25 cellular contexts compared by ENCODE assay signal in genomic region chr10:74083304-74083703, GRCh38.
DNase-seq lines count a peak whose midpoint lies in the region; ATAC-seq lines count a peak whose summit lies in the region.
"Had no signal": no experiment of that assay in that cellular context is flagged by ENCODE, and none has a peak within 500 bp of the region (broad histone marks: within the 10 kb centered on the region; RNA-seq: fewer than 3 reads in every experiment).

No MANE protein-coding gene starts in this region.

- H3K27ac ChIP-seq in GM23248 (no peak overlapping the region), mesenchymal stem cell (ENCODE audit: low read length, poor library complexity, severe bottlenecking) (no peak overlapping the region)
- no peak overlapping the region for H3K27ac ChIP-seq in CD8-positive, alpha-beta memory T cell (ENCODE audit: low read depth, low read length)
- H3K27ac ChIP-seq: 22Rv1, BLaER1, KMS-11 had no signal

- no peak overlapping the region for H3K4ac ChIP-seq in mesenchymal stem cell (ENCODE audit: low read depth in 1 of 2, low read length in 2 of 2)

- no peak overlapping the region for H2BK12ac ChIP-seq in mesenchymal stem cell (ENCODE audit: low read length in 2 of 2)

- peaks cover 19% of the 10 kb centered on the region for H3K36me3 Mint-ChIP-seq in activated CD4-positive, alpha-beta T cell treated with anti-CD3 and anti-CD28 coated beads, Interleukin-2, amount 10 ng/mL, durations not matched to agents 24 days and 14 days (ENCODE audit: low read depth)
- H3K36me3 Mint-ChIP-seq in activated CD4-positive, alpha-beta T cell treated with anti-CD3 and anti-CD28 coated beads, Interleukin-2, amount 10 ng/mL, durations not matched to agents 7 days and 5 days (ENCODE audit: low read depth) = peaks cover 25% of the 10 kb centered on the region
- H3K36me3 Mint-ChIP-seq in CD8-positive, alpha-beta memory T cell = peaks cover 0 to 34% (median 9%) of the 10 kb centered on the region in 3 donors

- no peak overlapping the region for H2BK120ac ChIP-seq in mesenchymal stem cell (ENCODE audit: low read depth, low read length)

- DNase-seq in activated CD4-positive, alpha-beta T cell treated with anti-CD3 and anti-CD28 coated beads, Interleukin-2, amount 10 ng/mL, durations not matched to agents 24 days and 14 days = peak; percentile 41
- no peak for DNase-seq in activated CD4-positive, alpha-beta T cell treated with anti-CD3 and anti-CD28 coated beads, Interleukin-2, amount 10 ng/mL, durations not matched to agents 7 days and 5 days
- DNase-seq in GM23248 (peak; percentile 30), amniotic epithelial cell (ENCODE audit: low read depth) (peak; percentile 62), mesenchymal stem cell (no peak), cerebellar nuclear complex (lab: John Stamatoyannopoulos, UW) (no peak)
- DNase-seq in CD8-positive, alpha-beta memory T cell = no peak
- DNase-seq: ACHN; Caco-2; CD4-positive, alpha-beta T cell; DND-41; MV-4-11; NCI-H1105 treated with DMSO at 0.1 percent for 48 hours; NCI-H2029 treated with DMSO at 0.1 percent for 48 hours; NCI-H2171; NCI-H526; OCI-M1; SHP77 had no signal

- no peaks in the 10 kb centered on the region for H3K27me3 Mint-ChIP-seq in activated CD4-positive, alpha-beta T cell treated with anti-CD3 and anti-CD28 coated beads, Interleukin-2, amount 10 ng/mL, durations not matched to agents 24 days and 14 days
- no peaks in the 10 kb centered on the region for H3K27me3 Mint-ChIP-seq in activated CD4-positive, alpha-beta T cell treated with anti-CD3 and anti-CD28 coated beads, Interleukin-2, amount 10 ng/mL, durations not matched to agents 7 days and 5 days
- no peaks in the 10 kb centered on the region for H3K27me3 Mint-ChIP-seq in CD8-positive, alpha-beta memory T cell
- H3K27me3 Mint-ChIP-seq: CD4-positive, alpha-beta T cell had no signal

- H3K23ac ChIP-seq in mesenchymal stem cell (ENCODE audit: low read length in 2 of 2) = no peak overlapping the region

- H4K91ac ChIP-seq in mesenchymal stem cell (ENCODE audit: low read length) = no peak overlapping the region

- peaks cover 93% of the 10 kb centered on the region for H3K79me2 ChIP-seq in GM23248 (ENCODE audit: insufficient read depth)

- no peak overlapping the region for H2AK5ac ChIP-seq in mesenchymal stem cell (ENCODE audit: low read length, severe bottlenecking)

- H2AFZ ChIP-seq in GM23248 (no peak overlapping the region), mesenchymal stem cell (ENCODE audit: low read depth, low read length) (no peak overlapping the region)
- H2AFZ ChIP-seq: GM23338 had no signal

- no peaks in the 10 kb centered on the region for H3K9me3 Mint-ChIP-seq in activated CD4-positive, alpha-beta T cell treated with anti-CD3 and anti-CD28 coated beads, Interleukin-2, amount 10 ng/mL, durations not matched to agents 24 days and 14 days
- H3K9me3 Mint-ChIP-seq in activated CD4-positive, alpha-beta T cell treated with anti-CD3 and anti-CD28 coated beads, Interleukin-2, amount 10 ng/mL, durations not matched to agents 7 days and 5 days = no peaks in the 10 kb centered on the region
- H3K9me3 Mint-ChIP-seq in CD8-positive, alpha-beta memory T cell = no peaks in the 10 kb centered on the region
- H3K9me3 Mint-ChIP-seq: CD4-positive, alpha-beta T cell; GM23338 had no signal

- intact Hi-C loops in activated CD4-positive, alpha-beta T cell treated with anti-CD3 and anti-CD28 coated beads, Interleukin-2, amount 10 ng/mL, durations not matched to agents 24 days and 14 days (cut with micrococcal nuclease) = no loop called here

- in situ Hi-C loops in GM23248 (cut with MboI) = loop anchor here (25.0 kb wide), 1 partner anchor 196 kb away; no protein-coding TSS in a partner anchor

- peaks cover 5% of the 10 kb centered on the region for H3K79me1 ChIP-seq in mesenchymal stem cell (replicated peaks; ENCODE audit: low read length, poor library complexity, severe bottlenecking)

- peaks cover 8% of the 10 kb centered on the region; the same call in 1 of the 2 replicates for H4K20me1 ChIP-seq in GM23248 (ENCODE audit: insufficient read depth)

- 55 to 65% methylated on average over 2 of the region's 2 CpGs for WGBS in GM23248 (ENCODE audit: low coverage in 1 of 2, low lambda C conversion rate in 2 of 2, missing lambda C conversion rate in 2 of 2), 2 experiments
- WGBS in mesenchymal stem cell = 98% methylated on average over 2 of the region's 2 CpGs

- no peak overlapping the region for H2BK5ac ChIP-seq in mesenchymal stem cell (ENCODE audit: low read depth, low read length, poor library complexity, severe bottlenecking)

- H3K4me1 ChIP-seq in GM23248 (ENCODE audit: insufficient read depth) (peaks cover 37% of the 10 kb centered on the region), mesenchymal stem cell (ENCODE audit: control insufficient read depth, insufficient read depth, low read depth, low read length) (no peaks in the 10 kb centered on the region)
- peaks cover 9% of the 10 kb centered on the region for H3K4me1 ChIP-seq in CD8-positive, alpha-beta memory T cell (ENCODE audit: insufficient read depth, low read length)

- peaks cover 47% of the 10 kb centered on the region for H3K36me3 ChIP-seq in GM23248 (ENCODE audit: low read depth)
- peaks cover 16 to 44% of the 10 kb centered on the region in 2 experiments for H3K36me3 ChIP-seq in mesenchymal stem cell (ENCODE audit: control insufficient read depth in 1 of 2, insufficient read depth in 2 of 2, low read depth in 1 of 2, low read length in 2 of 2)
- peaks cover 10% of the 10 kb centered on the region for H3K36me3 ChIP-seq in CD8-positive, alpha-beta memory T cell (ENCODE audit: insufficient read depth, low read length)

- CTCF ChIA-PET in activated CD4-positive, alpha-beta T cell treated with anti-CD3 and anti-CD28 coated beads, Interleukin-2, amount 10 ng/mL, durations not matched to agents 7 days and 5 days (lab: Charles Lee) = interaction anchor here (0.8 to 1.8 kb wide), 3 partner anchors 11 to 222 kb away, joined by 3 to 4 read pairs (median 3); no protein-coding TSS in a partner anchor
- CTCF ChIA-PET in CD8-positive, alpha-beta memory T cell (lab: Charles Lee) = interaction anchor here (1.2 kb wide), 1 partner anchor 10 kb away, joined by 4 read pairs; no protein-coding TSS in a partner anchor

- H3K9me2 ChIP-seq in GM23248 (ENCODE audit: insufficient read depth) = no peaks in the 10 kb centered on the region

- H3K4me3 ChIP-seq in GM23248 = no peak overlapping the region
- H3K4me3 ChIP-seq in mesenchymal stem cell (ENCODE audit: insufficient read depth in 1 of 2, low read depth in 1 of 2, low read length in 2 of 2) = no peak overlapping the region
- no peak overlapping the region for H3K4me3 ChIP-seq in CD8-positive, alpha-beta memory T cell (ENCODE audit: low read length)
- H3K4me3 ChIP-seq: BLaER1, GM12878, GM23338, HAP-1 had no signal

- no peak overlapping the region for H3K27ac Mint-ChIP-seq in activated CD4-positive, alpha-beta T cell treated with anti-CD3 and anti-CD28 coated beads, Interleukin-2, amount 10 ng/mL, durations not matched to agents 24 days and 14 days
- no peak overlapping the region for H3K27ac Mint-ChIP-seq in activated CD4-positive, alpha-beta T cell treated with anti-CD3 and anti-CD28 coated beads, Interleukin-2, amount 10 ng/mL, durations not matched to agents 7 days and 5 days
- H3K27ac Mint-ChIP-seq in CD8-positive, alpha-beta memory T cell = no peak overlapping the region
- H3K27ac Mint-ChIP-seq: CD4-positive, alpha-beta T cell had no signal

- no peak for ATAC-seq in HG03196 (IDR thresholded peaks at IDR 0.05; ENCODE audit: unreplicated experiment)
- ATAC-seq: GM12878, GM23338 had no signal

- POLR2A ChIA-PET in activated CD4-positive, alpha-beta T cell treated with anti-CD3 and anti-CD28 coated beads, Interleukin-2, amount 10 ng/mL, durations not matched to agents 7 days and 5 days (lab: Charles Lee) = no interaction called here
- POLR2A ChIA-PET in CD8-positive, alpha-beta memory T cell (lab: Charles Lee) = no interaction called here

- no peak overlapping the region for H3K4me2 ChIP-seq in GM23248 (ENCODE audit: unreplicated experiment)
- no peak overlapping the region for H3K4me2 ChIP-seq in mesenchymal stem cell (ENCODE audit: low read length, poor library complexity, severe bottlenecking)
- H3K4me2 ChIP-seq: BLaER1, GM23338, KMS-11 had no signal

- H3K9me3 ChIP-seq in GM23248 (ENCODE audit: low read depth) = no peaks in the 10 kb centered on the region
- no peaks in the 10 kb centered on the region for H3K9me3 ChIP-seq in mesenchymal stem cell (ENCODE audit: control insufficient read depth, low read length)
- H3K9me3 ChIP-seq in CD8-positive, alpha-beta memory T cell (ENCODE audit: low read length) = no peaks in the 10 kb centered on the region
- H3K9me3 ChIP-seq: BLaER1, Caco-2, HAP-1 had no signal

- H3K4me1 Mint-ChIP-seq in activated CD4-positive, alpha-beta T cell treated with anti-CD3 and anti-CD28 coated beads, Interleukin-2, amount 10 ng/mL, durations not matched to agents 24 days and 14 days = peaks cover 33% of the 10 kb centered on the region
- peaks cover 29% of the 10 kb centered on the region for H3K4me1 Mint-ChIP-seq in activated CD4-positive, alpha-beta T cell treated with anti-CD3 and anti-CD28 coated beads, Interleukin-2, amount 10 ng/mL, durations not matched to agents 7 days and 5 days
- peaks cover 23 to 34% (median 31%) of the 10 kb centered on the region in 3 donors for H3K4me1 Mint-ChIP-seq in CD8-positive, alpha-beta memory T cell

- no peak overlapping the region for H2BK15ac ChIP-seq in mesenchymal stem cell (ENCODE audit: low read depth, poor library complexity, severe bottlenecking)

- no peak overlapping the region for H3K14ac ChIP-seq in mesenchymal stem cell (ENCODE audit: low read length in 2 of 2)

- H3K9ac ChIP-seq in GM23248 (no peak overlapping the region), mesenchymal stem cell (ENCODE audit: low read length) (peak overlapping the region; percentile 41)
- H3K9ac ChIP-seq: BLaER1, KMS-11 had no signal

- H3F3A ChIP-seq in GM23248 (ENCODE audit: insufficient read depth) = peaks cover 63% of the 10 kb centered on the region

- H3K4me3 Mint-ChIP-seq in activated CD4-positive, alpha-beta T cell treated with anti-CD3 and anti-CD28 coated beads, Interleukin-2, amount 10 ng/mL, durations not matched to agents 24 days and 14 days = no peak overlapping the region
- H3K4me3 Mint-ChIP-seq in activated CD4-positive, alpha-beta T cell treated with anti-CD3 and anti-CD28 coated beads, Interleukin-2, amount 10 ng/mL, durations not matched to agents 7 days and 5 days = no peak overlapping the region
- no peak overlapping the region for H3K4me3 Mint-ChIP-seq in CD8-positive, alpha-beta memory T cell
- H3K4me3 Mint-ChIP-seq: CD4-positive, alpha-beta T cell; GM23338 had no signal

- H3K18ac ChIP-seq in mesenchymal stem cell (ENCODE audit: low read depth in 1 of 2, low read length in 2 of 2) = no peak overlapping the region

- H3K27me3 ChIP-seq in GM23248 (replicated peaks; ENCODE audit: insufficient read depth) (no peaks in the 10 kb centered on the region), mesenchymal stem cell (ENCODE audit: control insufficient read depth in 1 of 2, insufficient read depth in 1 of 2, low read length in 2 of 2) (no peaks in the 10 kb centered on the region)
- H3K27me3 ChIP-seq in CD8-positive, alpha-beta memory T cell (ENCODE audit: insufficient read depth, low read length, poor library complexity, severe bottlenecking) = no peaks in the 10 kb centered on the region
- H3K27me3 ChIP-seq: BLaER1 had no signal

- no peak overlapping the region for H4K8ac ChIP-seq in mesenchymal stem cell (ENCODE audit: low read length)

Comparison
In these comparisons a context has a peak if more than half of its experiments do, and no peak if none do; other contexts are left out.
1. DNase-seq: peak in activated CD4-positive, alpha-beta T cell treated with anti-CD3 and anti-CD28 coated beads, Interleukin-2, amount 10 ng/mL, durations not matched to agents 24 days and 14 days (single experiment), GM23248 (single experiment) and amniotic epithelial cell (single experiment); none in activated CD4-positive, alpha-beta T cell treated with anti-CD3 and anti-CD28 coated beads, Interleukin-2, amount 10 ng/mL, durations not matched to agents 7 days and 5 days (single experiment), mesenchymal stem cell (single experiment), cerebellar nuclear complex (0 of 2) and CD8-positive, alpha-beta memory T cell (0 of 5).